1 cellular context compared by ENCODE assay signal in genomic region chr1:150148834-150149489, GRCh38.
TF ChIP-seq lines count a peak whose summit lies in the region.

No MANE protein-coding gene starts in this region.

TF ChIP-seq in SK-N-SH, 30 proteins besides CTCF, POLR2A, EP300 and RAD21 (continued from another document):
- TF ChIP-seq ZBTB33 (IDR thresholded peaks at IDR 0.05; ENCODE audit: borderline replicate concordance, low read depth) (no peak), FOXJ3 (CRISPR knock-in tag; IDR thresholded peaks at IDR 0.05) (no peak), MEF2A (IDR thresholded peaks at IDR 0.05; ENCODE audit: borderline replicate concordance, low read depth) (no peak), POLR2AphosphoS5 (IDR thresholded peaks at IDR 0.05; ENCODE audit: low read depth, low read length) (no peak)
